ENCODE assay signal across 6 cellular contexts in the genomic region with DNA sequence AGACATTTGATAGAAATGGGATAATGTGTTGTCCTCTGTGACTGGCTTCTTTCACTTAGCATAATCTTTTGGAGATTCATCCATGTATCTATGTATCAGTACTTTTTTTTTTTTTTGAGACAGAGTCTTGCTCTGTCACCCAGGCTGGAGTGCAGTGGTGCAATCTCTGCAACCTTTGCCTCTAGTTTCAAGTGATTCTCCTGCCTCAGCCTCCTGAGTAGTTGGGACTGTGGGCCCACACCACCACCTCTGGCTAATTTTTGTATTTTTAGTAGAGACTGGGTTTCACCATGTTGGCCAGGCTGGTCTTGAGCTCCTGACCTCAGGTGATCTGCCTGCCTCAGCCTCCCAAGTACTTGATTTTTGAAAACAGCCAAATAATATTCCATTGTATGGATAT. TPM values are rescaled to one million over a fixed set of nuclear protein-coding genes. Genes with fewer than 3 reads are reported as not detected.
"Had no signal": no experiment of that assay in that cellular context is flagged by ENCODE, and none has a peak within 500 bp of the region (broad histone marks: within the 10 kb centered on the region; RNA-seq: fewer than 3 reads in every experiment).

No MANE protein-coding gene starts in this region.

RNA-seq across cellular contexts. Expression of a gene that starts 7.6 kb away (rescaled TPM):
- total RNA-seq: OCI-LY7 had no signal

RNA-seq across cellular contexts. Expression of a gene that starts 23.4 kb away (rescaled TPM):
- total RNA-seq: activated B cell treated with CpG ODN at 0.5 μM for 24 hours, bronchial epithelial cell, M059J, Right ventricle myocardium inferior, SK-MEL-5 had no signal
